8 cellular contexts compared by ENCODE assay signal in genomic region chr1:10693497-10694273, GRCh38.
DNase-seq lines count a peak whose midpoint lies in the region; ATAC-seq, FAIRE-seq and TF ChIP-seq lines count a peak whose summit lies in the region.

No MANE protein-coding gene starts in this region.

- H3K56ac ChIP-seq in H1 (replicated peaks; ENCODE audit: insufficient read length, low read depth, low read length): no peak overlapping the region

- H3K79me2 ChIP-seq in H1 (ENCODE audit: control insufficient read depth in 1 of 2, insufficient read depth in 2 of 2, low read length in 2 of 2): no peaks in the 10 kb centered on the region

- H2BK5ac ChIP-seq in H1 (ENCODE audit: low read depth, low read length): no peak overlapping the region

- no peak overlapping the region for H2BK12ac ChIP-seq in H1 (ENCODE audit: low read depth, low read length)

- no peak overlapping the region for H3K9ac ChIP-seq in H1 (replicated peaks in 1 of 4; ENCODE audit: extremely low read depth in 1 of 4, low read depth in 3 of 4, low read length in 3 of 4)

- DNase-seq in AG08395 (ENCODE audit: low spot score) (peak; percentile 31), M059J (ENCODE audit: low read depth) (peak; percentile 47), H1 (ENCODE audit: low read depth in 1 of 2, low spot score in 2 of 2) (peak in 1 of 2 experiments; percentile 59), upper lobe of right lung (peak; percentile 76), amniotic stem cell (lab: John Stamatoyannopoulos, UW) (no peak)
- peak; percentile 85 for DNase-seq in activated CD4-positive, alpha-beta T cell treated with anti-CD3 and anti-CD28 coated beads, Interleukin-2, amount 10 ng/mL, durations not matched to agents 24 days and 14 days
- peak in 9 of 10 donors; percentile 21 to 62 (median 51) for DNase-seq in naive thymus-derived CD8-positive, alpha-beta T cell

- H3K27ac Mint-ChIP-seq in activated CD4-positive, alpha-beta T cell treated with anti-CD3 and anti-CD28 coated beads, Interleukin-2, amount 10 ng/mL, durations not matched to agents 24 days and 14 days: peak overlapping the region; percentile 82
- H3K27ac Mint-ChIP-seq in naive thymus-derived CD8-positive, alpha-beta T cell: peak overlapping the region; percentile 85 to 96 (median 94)

- H3K4me3 Mint-ChIP-seq in activated CD4-positive, alpha-beta T cell treated with anti-CD3 and anti-CD28 coated beads, Interleukin-2, amount 10 ng/mL, durations not matched to agents 24 days and 14 days: peak overlapping the region; percentile 85
- H3K4me3 Mint-ChIP-seq in naive thymus-derived CD8-positive, alpha-beta T cell: peak overlapping the region; percentile 79 to 96 (median 92)

- no peak overlapping the region; the same call in 1 of the 2 replicates for H3K18ac ChIP-seq in H1 (ENCODE audit: extremely low read depth, low read length)

- no peak overlapping the region for H2BK120ac ChIP-seq in H1 (replicated peaks; ENCODE audit: low read depth, low read length)

- CTCF ChIA-PET in H1 (lab: Charles Lee; ENCODE audit: partially characterized antibody): interaction anchor here (0.9 to 3.7 kb wide), 6 partner anchors 8 to 184 kb away, joined by 3 to 20 read pairs (median 4); no protein-coding TSS in a partner anchor

- no peak overlapping the region for H4K8ac ChIP-seq in H1 (ENCODE audit: extremely low read depth, insufficient read depth, low read length)

- no peak overlapping the region for H4K5ac ChIP-seq in H1 (ENCODE audit: insufficient read length, low read depth, low read length)

- peak overlapping the region; percentile 69 to 87 for H3K4me2 ChIP-seq in H1 (ENCODE audit: insufficient read depth in 1 of 2, low read depth in 2 of 2, low read length in 2 of 2)

- H3K36me3 ChIP-seq in H1 (ENCODE audit: control insufficient read depth in 2 of 4, insufficient read depth in 4 of 4, low read length in 3 of 4) (no peaks in the 10 kb centered on the region), upper lobe of right lung (no peaks in the 10 kb centered on the region)

- peak; percentile 21 for ATAC-seq in GM19035 (IDR thresholded peaks at IDR 0.05; ENCODE audit: unreplicated experiment)
- peak; percentile 34 to 37 for ATAC-seq in naive thymus-derived CD8-positive, alpha-beta T cell
- ATAC-seq in upper lobe of right lung: no peak

- no peak overlapping the region for H2AK5ac ChIP-seq in H1 (ENCODE audit: low read depth, low read length)

- no peak overlapping the region for H3K23ac ChIP-seq in H1 (ENCODE audit: insufficient read length)

- H2BK15ac ChIP-seq in H1 (ENCODE audit: low read length): no peak overlapping the region

- FAIRE-seq in H1 (lab: Jason Lieb, UNC): no peak

- peaks cover 4% of the 10 kb centered on the region; the same call in 1 of the 2 replicates for H3K23me2 ChIP-seq in H1 (ENCODE audit: low read depth, low read length)

- TF ChIP-seq POLR2A in H1 (IDR thresholded peaks at IDR 0.05; ENCODE audit: control extremely low read depth in 1 of 2, low read depth in 2 of 2, low read length in 2 of 2): no peak

- peaks cover 0 to 7% (median 4%) of the 10 kb centered on the region in 4 experiments; a peak in 5 of 7 replicates for H3K4me1 ChIP-seq in H1 (replicated peaks in 1 of 4; ENCODE audit: control insufficient read depth in 3 of 4, insufficient read depth in 4 of 4, low read length in 3 of 4)
- peaks cover 28% of the 10 kb centered on the region for H3K4me1 ChIP-seq in upper lobe of right lung

- H3K9me3 Mint-ChIP-seq in activated CD4-positive, alpha-beta T cell treated with anti-CD3 and anti-CD28 coated beads, Interleukin-2, amount 10 ng/mL, durations not matched to agents 24 days and 14 days: no peaks in the 10 kb centered on the region
- no peaks in the 10 kb centered on the region for H3K9me3 Mint-ChIP-seq in naive thymus-derived CD8-positive, alpha-beta T cell

- intact Hi-C loops in activated CD4-positive, alpha-beta T cell treated with anti-CD3 and anti-CD28 coated beads, Interleukin-2, amount 10 ng/mL, durations not matched to agents 24 days and 14 days (cut with micrococcal nuclease): loop anchor here (1.0 to 10.0 kb wide), 6 partner anchors 39 to 869 kb away; partner anchors contain the start of gene CLSTN1
- intact Hi-C loops in upper lobe of right lung (cut with DNase I): no loop called here

- H3K14ac ChIP-seq in H1 (ENCODE audit: insufficient read length): no peak overlapping the region

- peaks cover 19% of the 10 kb centered on the region for H3K27me3 Mint-ChIP-seq in activated CD4-positive, alpha-beta T cell treated with anti-CD3 and anti-CD28 coated beads, Interleukin-2, amount 10 ng/mL, durations not matched to agents 24 days and 14 days
- no peaks in the 10 kb centered on the region for H3K27me3 Mint-ChIP-seq in naive thymus-derived CD8-positive, alpha-beta T cell

- H2AFZ ChIP-seq in H1 (ENCODE audit: low read length): no peak overlapping the region

- H4K91ac ChIP-seq in H1 (replicated peaks; ENCODE audit: insufficient read length, low read length): no peak overlapping the region

- TF ChIP-seq RAD21 in H1 (IDR thresholded peaks at IDR 0.05 in 1 of 2, conservative IDR thresholded peaks at IDR 0.05 in 1 of 2; ENCODE audit: low read depth in 2 of 2, low read length in 2 of 2): no peak

- H3K4ac ChIP-seq in H1 (replicated peaks; ENCODE audit: insufficient read length, low read depth, low read length): no peak overlapping the region

- H3K27me3 ChIP-seq in H1 (replicated peaks in 1 of 4; ENCODE audit: control insufficient read depth in 3 of 4, extremely low read depth in 1 of 4, insufficient read depth in 3 of 4, low read length in 3 of 4) (peaks cover 0 to 5% (median 2%) of the 10 kb centered on the region in 4 experiments; a peak in 2 of 7 replicates), upper lobe of right lung (no peaks in the 10 kb centered on the region)

- H3K27ac ChIP-seq in H1 (ENCODE audit: low read depth, low read length) (no peak overlapping the region), upper lobe of right lung (peak overlapping the region; percentile 91)

- H3K4me3 ChIP-seq in H1 (ENCODE audit: extremely low read depth in 1 of 4, insufficient read depth in 2 of 4, low read depth in 3 of 4, low read length in 4 of 4): peak overlapping the region; percentile 49 to 82 (median 60)
- peak overlapping the region; percentile 76 for H3K4me3 ChIP-seq in upper lobe of right lung

- H3K79me1 ChIP-seq in H1 (ENCODE audit: low read depth, low read length): peaks cover 2% of the 10 kb centered on the region; the same call in 1 of the 2 replicates

- peaks cover 26% of the 10 kb centered on the region for H3K4me1 Mint-ChIP-seq in activated CD4-positive, alpha-beta T cell treated with anti-CD3 and anti-CD28 coated beads, Interleukin-2, amount 10 ng/mL, durations not matched to agents 24 days and 14 days
- peaks cover 9 to 17% (median 16%) of the 10 kb centered on the region in 4 donors for H3K4me1 Mint-ChIP-seq in naive thymus-derived CD8-positive, alpha-beta T cell

- no peak for TF ChIP-seq CTCF in H1 (IDR thresholded peaks at IDR 0.05; ENCODE audit: control extremely low read depth in 1 of 3, insufficient read depth in 1 of 3, low read depth in 1 of 3, low read length in 3 of 3)
- no peak for TF ChIP-seq CTCF in upper lobe of right lung (IDR thresholded peaks at IDR 0.05)

- H4K20me1 ChIP-seq in H1 (replicated peaks in 1 of 2; ENCODE audit: control insufficient read depth in 1 of 2, insufficient read depth in 2 of 2, low read length in 2 of 2): peaks cover 0 to 4% of the 10 kb centered on the region in 2 experiments

- POLR2A ChIA-PET in H1 (lab: Charles Lee; ENCODE audit: partially characterized antibody): interaction anchor here (0.9 kb wide), 1 partner anchor 15 kb away, joined by 3 read pairs; no protein-coding TSS in a partner anchor
- POLR2A ChIA-PET in naive thymus-derived CD8-positive, alpha-beta T cell (lab: Charles Lee): interaction anchor here (0.6 kb wide), 1 partner anchor 17 kb away, joined by 4 read pairs; no protein-coding TSS in a partner anchor

- WGBS in H1 (ENCODE audit: extremely low coverage in 1 of 2, insufficient coverage in 1 of 2, insufficient read length in 1 of 2, insufficient replicate concordance in 2 of 2, low coverage in 1 of 2, low lambda C conversion rate in 2 of 2, missing lambda C conversion rate in 1 of 2), 2 experiments: 1% methylated on average over 12 of the region's 79 CpGs; no CpG with 5 or more reads in 1 of the 2 experiments

- H3K36me3 Mint-ChIP-seq in activated CD4-positive, alpha-beta T cell treated with anti-CD3 and anti-CD28 coated beads, Interleukin-2, amount 10 ng/mL, durations not matched to agents 24 days and 14 days (ENCODE audit: low read depth): peaks cover 2% of the 10 kb centered on the region
- H3K36me3 Mint-ChIP-seq in naive thymus-derived CD8-positive, alpha-beta T cell: no peaks in the 10 kb centered on the region

- no peak overlapping the region for H2BK20ac ChIP-seq in H1 (ENCODE audit: low read length)

- no peak for TF ChIP-seq EP300 in H1 (IDR thresholded peaks at IDR 0.05; ENCODE audit: borderline replicate concordance in 1 of 2, low read depth in 2 of 2, low read length in 2 of 2)

- H3K9me3 ChIP-seq in H1 (ENCODE audit: insufficient read depth in 2 of 2, low read depth in 1 of 2, low read length in 1 of 2): no peaks in the 10 kb centered on the region
- no peaks in the 10 kb centered on the region for H3K9me3 ChIP-seq in upper lobe of right lung

TF ChIP-seq in H1, 55 proteins besides CTCF, POLR2A, EP300 and RAD21:
- TF ChIP-seq KDM4A (IDR thresholded peaks at IDR 0.05; ENCODE audit: low read depth, low read length, severe bottlenecking): peak; percentile 36
- no peak for TF ChIP-seq RFX5 (IDR thresholded peaks at IDR 0.05; ENCODE audit: borderline replicate concordance, low read depth, low read length)
- no peak for TF ChIP-seq FOSL1 (IDR thresholded peaks at IDR 0.05; ENCODE audit: insufficient read depth, low read depth, low read length)
- TF ChIP-seq USF2 (IDR thresholded peaks at IDR 0.05; ENCODE audit: low read length): no peak
- TF ChIP-seq SUZ12 (IDR thresholded peaks at IDR 0.05; ENCODE audit: low read length): peak; percentile 2; the same call in 1 of the 2 replicates
- TF ChIP-seq KDM1A (IDR thresholded peaks at IDR 0.05; ENCODE audit: borderline replicate concordance, low read length): no peak
